In the genomic region with DNA sequence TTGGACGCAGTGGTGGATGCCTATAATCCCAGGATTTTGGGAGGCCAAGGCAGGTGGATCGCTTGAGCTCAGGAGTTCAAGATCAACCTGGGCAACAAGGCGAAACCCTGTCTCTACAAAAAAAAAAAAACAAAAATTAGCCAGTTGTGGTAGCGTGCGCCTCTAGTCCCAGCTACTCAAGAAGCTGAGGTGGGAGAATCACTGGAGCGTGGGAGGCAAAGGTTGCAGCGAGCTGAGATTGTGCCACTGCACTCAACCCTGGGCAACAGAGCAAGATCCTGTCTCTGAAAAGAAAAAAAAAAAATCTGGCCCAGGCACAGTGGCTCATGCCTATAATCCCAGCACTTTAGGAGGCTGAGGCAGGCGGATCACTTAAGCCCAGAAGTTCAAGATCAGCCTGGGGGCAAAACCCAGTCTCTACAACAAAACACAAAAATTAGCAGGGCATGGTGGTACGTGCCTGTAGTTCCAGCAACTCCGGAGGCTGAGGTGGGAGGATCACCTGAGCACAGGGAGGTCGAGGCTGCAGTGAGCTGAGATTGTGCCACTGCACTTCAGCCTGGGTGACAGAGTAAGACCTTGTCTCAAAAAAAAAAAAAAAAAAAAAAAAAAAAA, we compare ENCODE assay signal across 8 cellular contexts. TPM values are rescaled to one million over a fixed set of nuclear protein-coding genes. Genes with fewer than 3 reads are reported as not detected.
DNase-seq lines count a peak whose midpoint lies in the region; ATAC-seq and TF ChIP-seq lines count a peak whose summit lies in the region.
"Not testable (repeated sequence)": the region's sequence is repeated elsewhere in the genome, so short reads cannot be mapped to it uniquely, and the experiment has no call there.

No MANE protein-coding gene starts in this region.

- H3K4me3 ChIP-seq in esophagus muscularis mucosa: not testable (repeated sequence)

- peaks cover 21 to 33% of the 10 kb centered on the region in 2 donors for H3K36me3 Mint-ChIP-seq in CD14-positive monocyte
- H3K36me3 Mint-ChIP-seq in activated T-cell treated with anti-CD3 and anti-CD28 coated beads, Interleukin-2, amount 50 U/mL, for 72 hours (ENCODE audit: insufficient read depth in 2 of 2); naive B cell: not testable (repeated sequence)

- H3K27ac ChIP-seq in esophagus muscularis mucosa (replicated peaks in 1 of 4): not testable (repeated sequence)

- TF ChIP-seq POLR2A in esophagus muscularis mucosa (IDR thresholded peaks at IDR 0.05; ENCODE audit: low read depth): not testable (repeated sequence)

- intact Hi-C loops in CD14-positive monocyte (cut with micrococcal nuclease); esophagus muscularis mucosa (cut with DNase I): not testable (repeated sequence)

- WGBS in esophagus muscularis mucosa: 88% methylated on average over 11 of the region's 11 CpGs

- TF ChIP-seq CTCF in CD14-positive monocyte (IDR thresholded peaks at IDR 0.05); esophagus muscularis mucosa (IDR thresholded peaks at IDR 0.05): not testable (repeated sequence)

- peak; percentile 39 for ATAC-seq in GM18907 (IDR thresholded peaks at IDR 0.05; ENCODE audit: unreplicated experiment)
- peak; percentile 58 for ATAC-seq in GM21723 (IDR thresholded peaks at IDR 0.05; ENCODE audit: unreplicated experiment)
- not testable (repeated sequence) for ATAC-seq in activated T-cell treated with anti-CD3 and anti-CD28 coated beads, Interleukin-2, amount 50 U/mL, for 72 hours (replicated peaks in 1 of 2); stimulated activated naive CD8-positive, alpha-beta T cell treated with anti-CD3 and anti-CD28 coated beads, Interleukin-15, amount 100 ng/mL, for 72 hours
- ATAC-seq in naive B cell (ENCODE audit: low read depth in 2 of 2): peak; percentile 61 to 62

- H3K4me3 Mint-ChIP-seq in CD14-positive monocyte (peak overlapping the region; percentile 69 to 81), naive B cell (peak overlapping the region; percentile 55 to 88 (median 70))
- H3K4me3 Mint-ChIP-seq in activated T-cell treated with anti-CD3 and anti-CD28 coated beads, Interleukin-2, amount 50 U/mL, for 72 hours: not testable (repeated sequence)
- peak overlapping the region; percentile 41 to 42 for H3K4me3 Mint-ChIP-seq in stimulated activated naive CD8-positive, alpha-beta T cell treated with anti-CD3 and anti-CD28 coated beads, Interleukin-15, amount 100 ng/mL, for 72 hours

- not testable (repeated sequence) for DNase-seq in CD14-positive monocyte (ENCODE audit: low spot score); activated T-cell treated with anti-CD3 and anti-CD28 coated beads, Interleukin-2, amount 50 U/mL, for 72 hours; naive B cell; stimulated activated naive CD8-positive, alpha-beta T cell treated with anti-CD3 and anti-CD28 coated beads, Interleukin-15, amount 100 ng/mL, for 72 hours
- peak; percentile 30 for DNase-seq in NAMALWA (ENCODE audit: low spot score)
- DNase-seq in esophagus muscularis mucosa (ENCODE audit: extremely low spot score): peak; percentile 5

- H3K27ac Mint-ChIP-seq in CD14-positive monocyte (peak overlapping the region; percentile 81 to 90 (median 88)), naive B cell (peak overlapping the region; percentile 91 to 97 (median 95))
- peak overlapping the region; percentile 50 for H3K27ac Mint-ChIP-seq in activated T-cell treated with anti-CD3 and anti-CD28 coated beads, Interleukin-2, amount 50 U/mL, for 72 hours
- H3K27ac Mint-ChIP-seq in stimulated activated naive CD8-positive, alpha-beta T cell treated with anti-CD3 and anti-CD28 coated beads, Interleukin-15, amount 100 ng/mL, for 72 hours: peak overlapping the region in 1 of 2 donors; percentile 83

- H3K9me3 Mint-ChIP-seq in CD14-positive monocyte; activated T-cell treated with anti-CD3 and anti-CD28 coated beads, Interleukin-2, amount 50 U/mL, for 72 hours; naive B cell; stimulated activated naive CD8-positive, alpha-beta T cell treated with anti-CD3 and anti-CD28 coated beads, Interleukin-15, amount 100 ng/mL, for 72 hours: not testable (repeated sequence)

- not testable (repeated sequence) for H3K27me3 ChIP-seq in esophagus muscularis mucosa

- not testable (repeated sequence) for H3K27me3 Mint-ChIP-seq in CD14-positive monocyte (ENCODE audit: low read depth in 3 of 3); activated T-cell treated with anti-CD3 and anti-CD28 coated beads, Interleukin-2, amount 50 U/mL, for 72 hours (ENCODE audit: low read depth); naive B cell; stimulated activated naive CD8-positive, alpha-beta T cell treated with anti-CD3 and anti-CD28 coated beads, Interleukin-15, amount 100 ng/mL, for 72 hours

- peaks cover 62% of the 10 kb centered on the region for H3K4me1 Mint-ChIP-seq in CD14-positive monocyte
- H3K4me1 Mint-ChIP-seq in activated T-cell treated with anti-CD3 and anti-CD28 coated beads, Interleukin-2, amount 50 U/mL, for 72 hours (ENCODE audit: low read depth): peaks cover 43% of the 10 kb centered on the region
- H3K4me1 Mint-ChIP-seq in naive B cell: peaks cover 49 to 78% (median 78%) of the 10 kb centered on the region in 3 donors
- H3K4me1 Mint-ChIP-seq in stimulated activated naive CD8-positive, alpha-beta T cell treated with anti-CD3 and anti-CD28 coated beads, Interleukin-15, amount 100 ng/mL, for 72 hours: peaks cover 63% of the 10 kb centered on the region

- H3K4me1 ChIP-seq in esophagus muscularis mucosa: peaks cover 0 to 13% (median 6%) of the 10 kb centered on the region in 4 donors

- TF ChIP-seq EP300 in esophagus muscularis mucosa (IDR thresholded peaks at IDR 0.05): not testable (repeated sequence)

- H3K9me3 ChIP-seq in esophagus muscularis mucosa: not testable (repeated sequence)

- H3K36me3 ChIP-seq in esophagus muscularis mucosa: not testable (repeated sequence)

RNA-seq across cellular contexts. Expression of a gene that starts 27.9 kb away (rescaled TPM):
- polyA plus RNA-seq in CD14-positive monocyte (10 to 100 TPM; 73.1 to 81.9 TPM), naive B cell (ENCODE audit: low read depth in 6 of 6) (10 to 100 TPM in 5 of 6 donors, 1 to 10 TPM in 1; 2.1 to 37.2 (median 32.8) TPM)
- 10 to 100 TPM; 18.4 to 20.6 TPM for total RNA-seq in activated T-cell treated with anti-CD3 and anti-CD28 coated beads, Interleukin-2, amount 50 U/mL, for 72 hours
- 10 to 100 TPM; 14.5 to 25.3 (median 20.1) TPM for total RNA-seq in esophagus muscularis mucosa
